Comparison of ENCODE assay signal across 8 cellular contexts in genomic region chr11:68313574-68314202, GRCh38. TPM values are rescaled to one million over a fixed set of nuclear protein-coding genes. Genes with fewer than 3 reads are reported as not detected.
DNase-seq lines count a peak whose midpoint lies in the region; ATAC-seq and TF ChIP-seq lines count a peak whose summit lies in the region.

No MANE protein-coding gene starts in this region.

- 3 to 5% methylated on average over 15 to 19 of the region's 19 CpGs for WGBS in body of pancreas, 2 donors
- WGBS in liver: 6% methylated on average over 19 of the region's 19 CpGs
- WGBS in upper lobe of left lung, 2 donors: 4 to 19% methylated on average over 17 to 19 of the region's 19 CpGs

- H3K27ac ChIP-seq in KOPT-K1 (ENCODE audit: low read depth, low read length, poor library complexity, severe bottlenecking) (peak overlapping the region; percentile 15), body of pancreas (peak overlapping the region; percentile 66 to 83 (median 72)), liver (ENCODE audit: low read depth in 1 of 2, low read length in 2 of 2) (peak overlapping the region; percentile 92 to 95), upper lobe of left lung (peak overlapping the region; percentile 66 to 89 (median 71))

- intact Hi-C loops in body of pancreas (cut with DNase I): no loop called here

- peak overlapping the region; percentile 80 to 92 for H3K9ac ChIP-seq in liver (ENCODE audit: low read depth in 1 of 2, low read length in 2 of 2)

- TF ChIP-seq CTCF in body of pancreas (IDR thresholded peaks at IDR 0.05) (no peak), liver (IDR thresholded peaks at IDR 0.05; ENCODE audit: low read depth, low read length, missing input control) (no peak), upper lobe of left lung (IDR thresholded peaks at IDR 0.05) (no peak)

- no peak for TF ChIP-seq POLR2A in body of pancreas (IDR thresholded peaks at IDR 0.05)
- no peak for TF ChIP-seq POLR2A in upper lobe of left lung (IDR thresholded peaks at IDR 0.05)

- H3K36me3 ChIP-seq in KOPT-K1 (ENCODE audit: insufficient read depth, low read length): no peaks in the 10 kb centered on the region
- H3K36me3 ChIP-seq in body of pancreas (replicated peaks in 1 of 2; ENCODE audit: insufficient read depth in 1 of 2, low read depth in 2 of 2): no peaks in the 10 kb centered on the region
- H3K36me3 ChIP-seq in liver (ENCODE audit: control insufficient read depth in 4 of 4, insufficient read depth in 3 of 4, low read depth in 1 of 4, low read length in 3 of 4): no peaks in the 10 kb centered on the region
- no peaks in the 10 kb centered on the region for H3K36me3 ChIP-seq in upper lobe of left lung

- peak; percentile 30 for DNase-seq in COLO668 (lab: John Stamatoyannopoulos, UW; ENCODE audit: unreplicated experiment)
- peak in 1 of 4 donors; percentile 33 for DNase-seq in body of pancreas
- no peak for DNase-seq in upper lobe of left lung
- DNase-seq in NCI-H2196 treated with DMSO at 0.1 percent for 48 hours (lab: John Stamatoyannopoulos, UW; ENCODE audit: unreplicated experiment): no peak
- no peak for DNase-seq in stimulated activated CD4-positive, alpha-beta T cell treated with anti-CD3 and anti-CD28 coated beads, Interleukin-4, amount 100 ng/mL, for 4 hours

- TF ChIP-seq EP300 in upper lobe of left lung (IDR thresholded peaks at IDR 0.05): no peak

- peak overlapping the region; percentile 19 to 67 for H3K4me3 ChIP-seq in body of pancreas
- peak overlapping the region; percentile 45 to 87 (median 87) for H3K4me3 ChIP-seq in liver (ENCODE audit: low read depth in 1 of 3, low read length in 3 of 3)
- H3K4me3 ChIP-seq in upper lobe of left lung: peak overlapping the region; percentile 11 to 73 (median 66)

- TF ChIP-seq RAD21 in liver (IDR thresholded peaks at IDR 0.05): no peak

- ATAC-seq in body of pancreas (no peak), upper lobe of left lung (ENCODE audit: low FRiP score in 2 of 2) (no peak), HG03039 (IDR thresholded peaks at IDR 0.05; ENCODE audit: unreplicated experiment) (no peak)

- H3K27me3 ChIP-seq in body of pancreas (no peaks in the 10 kb centered on the region), liver (ENCODE audit: control insufficient read depth in 4 of 4, insufficient read depth in 4 of 4, low read length in 3 of 4) (no peaks in the 10 kb centered on the region), upper lobe of left lung (peaks cover 0 to 5% (median 0%) of the 10 kb centered on the region in 4 donors)

- H3K4me1 ChIP-seq in body of pancreas: peaks cover 48% of the 10 kb centered on the region
- peaks cover 15 to 35% (median 27%) of the 10 kb centered on the region in 4 donors for H3K4me1 ChIP-seq in liver (ENCODE audit: control insufficient read depth in 4 of 4, insufficient read depth in 4 of 4, low read length in 3 of 4)
- H3K4me1 ChIP-seq in upper lobe of left lung: peaks cover 33 to 55% (median 44%) of the 10 kb centered on the region in 4 donors

- H3K9me3 ChIP-seq in KOPT-K1 (ENCODE audit: insufficient read depth, low read length, poor library complexity, severe bottlenecking) (no peaks in the 10 kb centered on the region), body of pancreas (no peaks in the 10 kb centered on the region), liver (ENCODE audit: control insufficient read depth in 4 of 4, low read length in 3 of 4) (no peaks in the 10 kb centered on the region), upper lobe of left lung (no peaks in the 10 kb centered on the region)

TF ChIP-seq in liver, 16 proteins besides CTCF, POLR2A, EP300 and RAD21:
- TF ChIP-seq JUND (IDR thresholded peaks at IDR 0.05) (no peak), ATF3 (IDR thresholded peaks at IDR 0.05) (no peak), HNF4G (IDR thresholded peaks at IDR 0.05) (no peak), RXRA (IDR thresholded peaks at IDR 0.05) (peak in 1 of 2 donors; percentile 2)

RNA-seq across cellular contexts. Expression of gene LRP5, which starts 1.3 kb away (rescaled TPM):
- 10 to 100 TPM; 43.3 to 63.6 TPM for total RNA-seq in body of pancreas
- 10 to 100 TPM; 53.8 to 99.3 TPM for total RNA-seq in liver
- polyA plus RNA-seq in liver: 10 to 100 TPM; 48.9 to 88.8 TPM
- total RNA-seq in upper lobe of left lung: 10 to 100 TPM; 51.5 to 79.4 (median 67.6) TPM

RNA-seq across cellular contexts. Expression of gene C11orf24, which starts 41.9 kb away (rescaled TPM):
- total RNA-seq in body of pancreas: 10 to 100 TPM in 1 of 2 donors, 1 to 10 TPM in 1; 8.2 to 14.3 TPM
- total RNA-seq in liver: 10 to 100 TPM in 1 of 2 donors, 1 to 10 TPM in 1; 7.8 to 39.8 TPM
- polyA plus RNA-seq in liver: 10 to 100 TPM; 24.2 to 50.3 TPM
- total RNA-seq in upper lobe of left lung: 10 to 100 TPM; 13.9 to 37.5 (median 24.0) TPM

Comparison
In these comparisons a context has a peak if more than half of its experiments do, and no peak if none do; other contexts are left out.
1. H3K27ac ChIP-seq: peak in every context shown above with its lines; median percentile 94 in liver; 72 in body of pancreas; 71 in upper lobe of left lung; 15 in KOPT-K1.